Comparison of ENCODE assay signal across 8 cellular contexts in the genomic region with DNA sequence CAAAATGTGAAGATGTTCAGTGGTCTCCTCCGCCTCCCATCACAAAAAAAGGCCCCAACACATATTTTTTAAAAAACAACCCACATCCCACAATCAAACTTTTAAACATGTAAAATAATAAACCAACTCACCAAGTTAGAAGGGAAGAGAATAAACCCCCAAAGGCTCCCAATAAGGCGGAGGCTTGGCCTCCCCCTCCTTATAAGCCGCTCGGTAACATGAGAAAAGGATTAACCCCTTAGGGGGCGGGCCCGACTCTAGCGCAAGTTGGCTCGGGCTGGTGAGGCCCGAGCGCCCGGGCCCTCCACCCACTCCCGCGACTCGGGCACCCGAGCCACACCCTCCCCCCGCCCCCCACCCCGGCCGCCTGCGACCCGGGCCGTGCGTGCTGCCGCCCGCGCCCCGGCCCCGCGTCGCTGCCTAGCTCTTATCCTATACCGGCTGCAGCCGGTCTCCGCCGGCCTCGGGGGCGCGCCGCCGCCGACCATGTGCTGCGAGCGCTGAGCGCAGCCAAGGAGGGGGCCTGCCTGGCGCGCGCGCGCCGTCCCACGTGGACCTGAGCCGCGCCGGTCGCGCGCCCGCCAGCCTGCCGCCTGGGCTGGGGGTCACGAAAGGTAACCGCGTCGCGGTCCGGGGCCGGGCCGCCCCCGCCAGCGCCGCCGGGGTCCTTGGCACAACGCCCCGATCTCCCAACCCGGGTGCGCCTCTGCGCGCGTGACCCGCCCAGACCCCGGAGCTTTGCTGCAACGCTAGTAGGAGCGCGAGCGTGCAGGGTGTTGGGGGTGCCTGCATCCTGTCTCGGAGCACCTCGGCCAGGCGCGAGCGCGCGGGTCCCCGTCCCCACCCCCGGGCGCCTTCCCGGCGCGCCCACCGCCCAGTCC. TPM values are rescaled to one million over a fixed set of nuclear protein-coding genes. Genes with fewer than 3 reads are reported as not detected.
DNase-seq lines count a peak whose midpoint lies in the region; ATAC-seq lines count a peak whose summit lies in the region.

A gene (plus strand): TSS at position 541 of the 881 bp plus-strand sequence. CDS start 15,999 bp downstream, outside the sequence.
A gene with protein sequence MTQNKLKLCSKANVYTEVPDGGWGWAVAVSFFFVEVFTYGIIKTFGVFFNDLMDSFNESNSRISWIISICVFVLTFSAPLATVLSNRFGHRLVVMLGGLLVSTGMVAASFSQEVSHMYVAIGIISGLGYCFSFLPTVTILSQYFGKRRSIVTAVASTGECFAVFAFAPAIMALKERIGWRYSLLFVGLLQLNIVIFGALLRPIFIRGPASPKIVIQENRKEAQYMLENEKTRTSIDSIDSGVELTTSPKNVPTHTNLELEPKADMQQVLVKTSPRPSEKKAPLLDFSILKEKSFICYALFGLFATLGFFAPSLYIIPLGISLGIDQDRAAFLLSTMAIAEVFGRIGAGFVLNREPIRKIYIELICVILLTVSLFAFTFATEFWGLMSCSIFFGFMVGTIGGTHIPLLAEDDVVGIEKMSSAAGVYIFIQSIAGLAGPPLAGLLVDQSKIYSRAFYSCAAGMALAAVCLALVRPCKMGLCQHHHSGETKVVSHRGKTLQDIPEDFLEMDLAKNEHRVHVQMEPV (minus strand): TSS at position 173 of the 881 bp plus-strand sequence. CDS start 12,807 bp downstream, outside the sequence.

- H3K9me3 Mint-ChIP-seq in activated CD8-positive, alpha-beta T cell treated with anti-CD3 and anti-CD28 coated beads, Interleukin-2, amount 10 ng/mL, durations not matched to agents 7 days and 5 days (ENCODE audit: insufficient read depth), result no peaks in the 10 kb centered on the region

- peak; percentile 44 for ATAC-seq in GM19023 (IDR thresholded peaks at IDR 0.05; ENCODE audit: unreplicated experiment)
- peak; percentile 46 for ATAC-seq in HG03159 (IDR thresholded peaks at IDR 0.05; ENCODE audit: unreplicated experiment)
- ATAC-seq in activated CD8-positive, alpha-beta T cell treated with anti-CD3 and anti-CD28 coated beads, Interleukin-2, amount 10 ng/mL, durations not matched to agents 7 days and 5 days, result peak; percentile 66

- POLR2A ChIA-PET in activated CD8-positive, alpha-beta T cell treated with anti-CD3 and anti-CD28 coated beads, Interleukin-2, amount 10 ng/mL, durations not matched to agents 7 days and 5 days (lab: Charles Lee), result interaction anchor here (0.6 to 3.4 kb wide), 31 partner anchors 19 to 221 kb away, joined by 3 to 36 read pairs (median 6); a partner anchor contains a TSS

- CTCF ChIA-PET in activated CD8-positive, alpha-beta T cell treated with anti-CD3 and anti-CD28 coated beads, Interleukin-2, amount 10 ng/mL, durations not matched to agents 7 days and 5 days (lab: Charles Lee), result interaction anchor here (0.6 to 3.6 kb wide), 26 partner anchors 11 to 204 kb away, joined by 3 to 32 read pairs (median 4); a partner anchor contains a TSS

- H3K27ac Mint-ChIP-seq in activated CD8-positive, alpha-beta T cell treated with anti-CD3 and anti-CD28 coated beads, Interleukin-2, amount 10 ng/mL, durations not matched to agents 7 days and 5 days, result peak within 1 kb of the TSS; percentile 97

- DNase-seq in AG08395 (ENCODE audit: low spot score) (peak; percentile 42), NCI-H510A treated with DMSO at 0.1 percent for 48 hours (lab: John Stamatoyannopoulos, UW) (peak; percentile 40), mesenteric fat pad (ENCODE audit: low spot score) (peak; percentile 90)
- DNase-seq in activated CD8-positive, alpha-beta T cell treated with anti-CD3 and anti-CD28 coated beads, Interleukin-2, amount 10 ng/mL, durations not matched to agents 7 days and 5 days, result peak; percentile 88
- DNase-seq in effector CD8-positive, alpha-beta T cell (lab: John Stamatoyannopoulos, UW), result peak; percentile 68
- DNase-seq in stimulated activated CD8-positive, alpha-beta memory T cell treated with anti-CD3 and anti-CD28 coated beads, Interleukin-15, amount 100 ng/mL, for 24 hours (ENCODE audit: low read depth), result peak; percentile 64

- H3K36me3 Mint-ChIP-seq in activated CD8-positive, alpha-beta T cell treated with anti-CD3 and anti-CD28 coated beads, Interleukin-2, amount 10 ng/mL, durations not matched to agents 7 days and 5 days (ENCODE audit: low read depth), result peaks cover 24% of the 10 kb centered on the region

- peaks cover 64% of the 10 kb centered on the region for H3K4me1 Mint-ChIP-seq in activated CD8-positive, alpha-beta T cell treated with anti-CD3 and anti-CD28 coated beads, Interleukin-2, amount 10 ng/mL, durations not matched to agents 7 days and 5 days (ENCODE audit: low read depth)

- no peaks in the 10 kb centered on the region for H3K27me3 Mint-ChIP-seq in activated CD8-positive, alpha-beta T cell treated with anti-CD3 and anti-CD28 coated beads, Interleukin-2, amount 10 ng/mL, durations not matched to agents 7 days and 5 days (ENCODE audit: low read depth)

- peak within 1 kb of the TSS; percentile 98 for H3K4me3 Mint-ChIP-seq in activated CD8-positive, alpha-beta T cell treated with anti-CD3 and anti-CD28 coated beads, Interleukin-2, amount 10 ng/mL, durations not matched to agents 7 days and 5 days

RNA-seq across cellular contexts. Expression of the first gene that starts in this region (rescaled TPM):
- 10 to 100 TPM in 1 of 2 experiments, 1 to 10 TPM in 1; 9.1 to 10.7 TPM for total RNA-seq in activated CD8-positive, alpha-beta T cell treated with anti-CD3 and anti-CD28 coated beads, Interleukin-2, amount 10 ng/mL, durations not matched to agents 7 days and 5 days
- total RNA-seq in mesenteric fat pad, result 4.3 TPM

RNA-seq across cellular contexts. Expression of the second gene that starts in this region (rescaled TPM):
- 1 to 10 TPM; 6.9 to 7.1 TPM for total RNA-seq in activated CD8-positive, alpha-beta T cell treated with anti-CD3 and anti-CD28 coated beads, Interleukin-2, amount 10 ng/mL, durations not matched to agents 7 days and 5 days
- total RNA-seq in mesenteric fat pad, result 8.4 TPM

Comparison
In these comparisons a context has a peak if more than half of its experiments do, and no peak if none do; other contexts are left out.
1. Peak in every context shown above with its lines: DNase-seq and ATAC-seq.
2. DNase-seq: peak in every context shown above with its lines; median percentile 90 in mesenteric fat pad; 88 in activated CD8-positive, alpha-beta T cell treated with anti-CD3 and anti-CD28 coated beads, Interleukin-2, amount 10 ng/mL, durations not matched to agents 7 days and 5 days; 68 in effector CD8-positive, alpha-beta T cell; 64 in stimulated activated CD8-positive, alpha-beta memory T cell treated with anti-CD3 and anti-CD28 coated beads, Interleukin-15, amount 100 ng/mL, for 24 hours; 42 in AG08395; 40 in NCI-H510A treated with DMSO at 0.1 percent for 48 hours.